In genomic region chr6:50795574-50795973, GRCh38 we compare ENCODE assay signal across 35 cellular contexts. TPM values are rescaled to one million over a fixed set of nuclear protein-coding genes. Genes with fewer than 3 reads are reported as not detected.
"Had no signal": no experiment of that assay in that cellular context is flagged by ENCODE, and none has a peak within 500 bp of the region (broad histone marks: within the 10 kb centered on the region; RNA-seq: fewer than 3 reads in every experiment).

No MANE protein-coding gene starts in this region.

- ATAC-seq: activated CD8-positive, alpha-beta T cell treated with anti-CD3 and anti-CD28 coated beads for 36 hours; activated naive CD8-positive, alpha-beta T cell treated with anti-CD3 and anti-CD28 coated beads, Interleukin-2, amount 50 U/mL, for 24 hours; activated T-cell treated with anti-CD3 and anti-CD28 coated beads, Interleukin-2, amount 50 U/mL, for 4 hours; activated T-cell treated with anti-CD3 and anti-CD28 coated beads, Interleukin-2, amount 50 U/mL, for 72 hours; activated T-helper 17 cell treated with anti-CD3 and anti-CD28 coated beads, Interleukin-2, amount 50 U/mL, for 72 hours; T-cell; T-helper 17 cell had no signal

- H3K27ac ChIP-seq: ascending aorta, cardiac muscle cell, VCaP had no signal

- H3K4me1 ChIP-seq: ascending aorta had no signal

- H3K27me3 ChIP-seq: ascending aorta had no signal

- H3K9me3 ChIP-seq: ascending aorta had no signal

- DNase-seq: activated B cell treated with CpG ODN at 0.5 μM for 24 hours; activated CD4-positive, alpha-beta memory T cell treated with anti-CD3 and anti-CD28 coated beads for 36 hours; activated CD4-positive, alpha-beta T cell treated with anti-CD3 and anti-CD28 coated beads for 4 hours; activated CD4-positive, alpha-beta T cell treated with anti-CD3 and anti-CD28 coated beads, Interleukin-2, amount 10 ng/mL, durations not matched to agents 24 days and 14 days; activated CD4-positive, alpha-beta T cell treated with anti-CD3 and anti-CD28 coated beads, Interleukin-2, amount 50 U/mL, for 1 hour; activated CD4-positive, alpha-beta T cell treated with anti-CD3 and anti-CD28 coated beads, Interleukin-2, amount 50 U/mL, for 4 hours; activated CD4-positive, CD25-positive, alpha-beta regulatory T cell treated with anti-CD3 and anti-CD28 coated beads, Interleukin-2, amount 50 U/mL, for 72 hours; activated CD8-positive, alpha-beta memory T cell treated with anti-CD3 and anti-CD28 coated beads, Interleukin-2, amount 50 U/mL, for 4 hours; activated CD8-positive, alpha-beta T cell treated with anti-CD3 and anti-CD28 coated beads for 36 hours; activated effector memory CD4-positive, alpha-beta T cell treated with anti-CD3 and anti-CD28 coated beads, Interleukin-2, amount 50 U/mL, for 16 hours; activated naive CD4-positive, alpha-beta T cell treated with anti-CD3 and anti-CD28 coated beads, Interleukin-2, amount 10 ng/mL, durations not matched to agents 7 days and 5 days; activated naive CD4-positive, alpha-beta T cell treated with Interleukin-2 at 50 U/mL for 16 hours; activated naive CD8-positive, alpha-beta T cell treated with anti-CD3 and anti-CD28 coated beads, Interleukin-2, amount 10 ng/mL, durations not matched to agents 7 days and 5 days; activated naive CD8-positive, alpha-beta T cell treated with anti-CD3 and anti-CD28 coated beads, Interleukin-2, amount 50 U/mL, for 24 hours; activated T-cell treated with anti-CD3 and anti-CD28 coated beads for 4 hours; activated T-cell treated with anti-CD3 and anti-CD28 coated beads, Interleukin-2, amount 50 U/mL, for 1 hour; activated T-cell treated with anti-CD3 and anti-CD28 coated beads, Interleukin-2, amount 50 U/mL, for 4 hours; activated T-cell treated with anti-CD3 and anti-CD28 coated beads, Interleukin-2, amount 50 U/mL, for 72 hours; amygdala; anterior cingulate cortex; caudate nucleus; cerebellar nuclear complex; T-cell; T-helper 17 cell; T-helper 9 cell had no signal

- FAIRE-seq: bronchial epithelial cell, TTC549 had no signal

- H3K36me3 ChIP-seq: ascending aorta, cardiac muscle cell had no signal

- H3K4me3 ChIP-seq: ascending aorta, cardiac muscle cell had no signal

RNA-seq across cellular contexts. Expression of gene TFAP2B, which starts 23.1 kb away (rescaled TPM):
- total RNA-seq: activated B cell treated with CpG ODN at 0.5 μM for 24 hours; activated CD4-positive, alpha-beta memory T cell treated with anti-CD3 and anti-CD28 coated beads for 36 hours; activated CD4-positive, alpha-beta T cell treated with anti-CD3 and anti-CD28 coated beads, Interleukin-2, amount 10 ng/mL, durations not matched to agents 24 days and 14 days; activated CD8-positive, alpha-beta memory T cell treated with anti-CD3 and anti-CD28 coated beads for 36 hours; activated CD8-positive, alpha-beta T cell treated with anti-CD3 and anti-CD28 coated beads for 36 hours; activated naive CD8-positive, alpha-beta T cell treated with anti-CD3 and anti-CD28 coated beads, Interleukin-2, amount 10 ng/mL, durations not matched to agents 7 days and 5 days; activated T-cell treated with anti-CD3 and anti-CD28 coated beads, Interleukin-2, amount 50 U/mL, for 4 hours; activated T-cell treated with anti-CD3 and anti-CD28 coated beads, Interleukin-2, amount 50 U/mL, for 72 hours; activated T-helper 1 cell treated with anti-CD3 and anti-CD28 coated beads, Interleukin-12 subunit alpha, Interleukin-12 subunit beta, Interleukin-2, Interleukin-4 antibody, amounts not matched to agents 30 ng/mL and 10 ng/mL and 1 ng/mL, durations not matched to agents 14 hours and 24 hours and 36 hours; activated T-helper 17 cell treated with anti-CD3 and anti-CD28 coated beads, Interleukin-2, amount 50 U/mL, for 72 hours; ascending aorta; bronchial epithelial cell; cardiac muscle cell; T-cell; T-helper 1 cell treated with Interleukin-12 subunit alpha and Interleukin-12 subunit beta and Interleukin-4 antibody, amounts not matched to agents 30 ng/mL and 1 ng/mL, for 36 hours; T-helper 17 cell; T-helper 2 cell treated with Interferon-gamma antibody and Interleukin-4, amounts not matched to agents 100 ng/mL and 5 ng/mL, for 36 hours had no signal
- polyA plus RNA-seq: cardiac muscle cell had no signal
